ENCODE assay signal across 24 cellular contexts in the genomic region with DNA sequence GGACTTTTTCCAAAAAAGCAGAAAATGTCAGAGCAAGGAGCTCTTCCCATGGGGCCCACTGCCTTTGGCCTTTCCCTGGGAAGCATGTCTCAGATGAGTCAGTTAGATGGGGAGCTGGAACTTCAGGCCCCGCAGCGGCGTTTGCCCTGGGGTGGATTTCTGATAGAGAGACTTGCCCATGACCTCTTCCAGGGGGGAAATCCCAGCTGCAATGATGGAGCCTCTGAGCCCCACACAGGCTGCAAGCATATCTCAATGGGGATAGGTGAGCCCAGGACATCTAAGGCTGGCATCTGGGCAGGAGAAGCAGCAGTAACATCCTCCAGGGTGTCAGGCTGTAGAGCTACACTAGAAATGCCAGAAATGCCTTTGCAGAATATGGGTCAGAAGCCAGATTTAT.
"Had no signal": no experiment of that assay in that cellular context is flagged by ENCODE, and none has a peak within 500 bp of the region (broad histone marks: within the 10 kb centered on the region; RNA-seq: fewer than 3 reads in every experiment).

No MANE protein-coding gene starts in this region.

- H3K4me1 ChIP-seq: colonic mucosa, gastrocnemius medialis, right lobe of liver, suprapubic skin, tibial artery had no signal

- H3K27ac Mint-ChIP-seq: activated CD4-positive, alpha-beta memory T cell treated with anti-CD3 and anti-CD28 coated beads for 36 hours; activated naive CD4-positive, alpha-beta T cell treated with anti-CD3 and anti-CD28 coated beads, Interleukin-2, amount 50 U/mL, for 72 hours; activated T-cell treated with anti-CD3 and anti-CD28 coated beads, Interleukin-2, amount 50 U/mL, for 72 hours; memory B cell; natural killer cell; neural progenitor cell; stimulated activated memory B cell treated with anti-CD40 and anti-IgM and Interleukin-4, amounts not matched to agents 10 μg/mL and 1 μg/mL and 100 μg/mL, for 72 hours had no signal

- H3K4me2 ChIP-seq: neural progenitor cell had no signal

- H3K4me3 ChIP-seq: colonic mucosa, gastrocnemius medialis, neural progenitor cell, right lobe of liver, skin epidermis, suprapubic skin, tibial artery had no signal

- H3K9me3 Mint-ChIP-seq: activated CD4-positive, alpha-beta memory T cell treated with anti-CD3 and anti-CD28 coated beads for 36 hours; activated T-cell treated with anti-CD3 and anti-CD28 coated beads, Interleukin-2, amount 50 U/mL, for 72 hours; natural killer cell had no signal

- H3K4me1 Mint-ChIP-seq: memory B cell; natural killer cell; stimulated activated memory B cell treated with anti-CD40 and anti-IgM and Interleukin-4, amounts not matched to agents 10 μg/mL and 1 μg/mL and 100 μg/mL, for 72 hours had no signal

- H3K9ac ChIP-seq: neural progenitor cell had no signal

- H3K9me3 ChIP-seq: colonic mucosa, gastrocnemius medialis, right lobe of liver, suprapubic skin, tibial artery had no signal

- DNase-seq: activated CD4-positive, alpha-beta memory T cell treated with anti-CD3 and anti-CD28 coated beads for 36 hours; activated CD4-positive, alpha-beta T cell treated with anti-CD3 and anti-CD28 coated beads for 4 hours; activated naive CD4-positive, alpha-beta T cell; activated T-cell treated with anti-CD3 and anti-CD28 coated beads for 4 hours; activated T-cell treated with anti-CD3 and anti-CD28 coated beads, Interleukin-2, amount 50 U/mL, for 72 hours; effector memory CD4-positive, alpha-beta T cell; gastrocnemius medialis; glutamatergic neuron; left cardiac atrium; left ventricle myocardium superior; natural killer cell; posterior cingulate gyrus; stimulated activated CD4-positive, alpha-beta T cell treated with anti-CD3 and anti-CD28 coated beads, Interleukin-4, amount 100 ng/mL, for 4 hours; stimulated activated CD8-positive, alpha-beta memory T cell treated with anti-CD3 and anti-CD28 coated beads, Interleukin-4, amount 100 ng/mL, for 48 hours had no signal

- H3K27me3 ChIP-seq: colonic mucosa, gastrocnemius medialis, neural progenitor cell, right lobe of liver, suprapubic skin had no signal

- H3K4me3 Mint-ChIP-seq: activated CD4-positive, alpha-beta memory T cell treated with anti-CD3 and anti-CD28 coated beads for 36 hours; activated T-cell treated with anti-CD3 and anti-CD28 coated beads, Interleukin-2, amount 50 U/mL, for 72 hours; memory B cell; natural killer cell; neural progenitor cell; stimulated activated memory B cell treated with anti-CD40 and anti-IgM and Interleukin-4, amounts not matched to agents 10 μg/mL and 1 μg/mL and 100 μg/mL, for 72 hours had no signal

- H3K36me3 ChIP-seq: colonic mucosa, gastrocnemius medialis, neural progenitor cell, right lobe of liver, suprapubic skin, tibial artery had no signal

- H3K27ac ChIP-seq: colonic mucosa, gastrocnemius medialis, neural progenitor cell, right lobe of liver, skin epidermis, suprapubic skin, tibial artery, VCaP had no signal

- H3K36me3 Mint-ChIP-seq: activated CD4-positive, alpha-beta memory T cell treated with anti-CD3 and anti-CD28 coated beads for 36 hours; activated naive CD4-positive, alpha-beta T cell treated with anti-CD3 and anti-CD28 coated beads, Interleukin-2, amount 50 U/mL, for 72 hours; memory B cell; natural killer cell; neural progenitor cell; stimulated activated memory B cell treated with anti-CD40 and anti-IgM and Interleukin-4, amounts not matched to agents 10 μg/mL and 1 μg/mL and 100 μg/mL, for 72 hours had no signal
